8 cellular contexts compared by ENCODE assay signal in genomic region chr5:108380531-108381021, GRCh38. TPM values are rescaled to one million over a fixed set of nuclear protein-coding genes. Genes with fewer than 3 reads are reported as not detected.
DNase-seq lines count a peak whose midpoint lies in the region; ATAC-seq and TF ChIP-seq lines count a peak whose summit lies in the region.

No MANE protein-coding gene starts in this region.

- H3K36me3 ChIP-seq in SK-N-MC (ENCODE audit: insufficient read depth, low read length), result no peaks in the 10 kb centered on the region

- WGBS in adipose tissue, 3 donors, result 0 to 1% (median 1%) methylated on average over 16 to 41 of the region's 43 CpGs

- H3K9ac ChIP-seq in SK-N-MC (ENCODE audit: insufficient read length), result peak overlapping the region; percentile 73

- no peak for TF ChIP-seq CTCF in C4-2B (conservative IDR thresholded peaks at IDR 0.05)

- peak overlapping the region; percentile 79 for H3K4me3 ChIP-seq in SK-N-MC
- H3K4me3 ChIP-seq in skeletal muscle cell (ENCODE audit: low read depth, low read length), result peak overlapping the region; percentile 77

- ATAC-seq in GM19035 (IDR thresholded peaks at IDR 0.05; ENCODE audit: unreplicated experiment) (peak; percentile 27), HG03196 (IDR thresholded peaks at IDR 0.05; ENCODE audit: unreplicated experiment) (peak; percentile 29)

- DNase-seq in SK-N-MC (ENCODE audit: low read depth, low spot score) (no peak), hepatic stellate cell (ENCODE audit: low spot score) (peak; percentile 32), skeletal muscle cell (ENCODE audit: low read depth) (no peak), cerebellar nuclear complex (lab: John Stamatoyannopoulos, UW) (no peak)

- H3K9me3 ChIP-seq in SK-N-MC (ENCODE audit: low read depth, low read length), result peaks cover 1% of the 10 kb centered on the region; the same call in 1 of the 2 replicates

- H3K27ac ChIP-seq in C4-2B (peak overlapping the region; percentile 99), SK-N-MC (no peak overlapping the region), adipose tissue (ENCODE audit: low read depth, low read length) (peak overlapping the region; percentile 68)

RNA-seq across cellular contexts. Expression of gene FBXL17, which starts 1.3 kb away (rescaled TPM):
- polyA plus RNA-seq in adipose tissue, result 10 to 100 TPM in 2 of 3 donors, 1 to 10 TPM in 1; 4.1 to 11.2 (median 10.1) TPM
